Comparison of ENCODE assay signal across 7 cellular contexts in the genomic region with DNA sequence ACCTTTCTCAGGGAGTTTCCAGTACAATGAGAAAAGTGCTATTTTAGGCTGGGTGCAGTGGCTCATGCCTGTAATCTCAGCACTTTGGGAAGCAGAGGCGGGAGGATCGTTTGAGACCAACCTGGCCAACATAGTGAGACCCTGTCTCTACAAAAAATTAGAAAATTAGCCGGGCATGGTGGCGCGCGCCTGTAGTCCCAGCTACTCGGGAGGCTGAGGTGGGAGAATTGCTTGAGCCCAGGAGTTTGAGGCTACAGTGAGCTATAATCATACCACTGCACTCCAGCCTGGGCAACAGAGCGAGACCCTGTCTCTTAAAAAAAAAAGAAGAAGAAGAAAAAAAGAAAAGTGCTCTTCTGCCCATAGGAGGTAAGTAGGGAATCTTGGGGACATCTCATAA. TPM values are rescaled to one million over a fixed set of nuclear protein-coding genes. Genes with fewer than 3 reads are reported as not detected.
DNase-seq lines count a peak whose midpoint lies in the region; ATAC-seq and TF ChIP-seq lines count a peak whose summit lies in the region.
"Not testable (repeated sequence)": the region's sequence is repeated elsewhere in the genome, so short reads cannot be mapped to it uniquely, and the experiment has no call there.

No MANE protein-coding gene starts in this region.

- not testable (repeated sequence) for TF ChIP-seq CTCF in CD4-positive, alpha-beta T cell (IDR thresholded peaks at IDR 0.05); RWPE1 (conservative IDR thresholded peaks at IDR 0.05; ENCODE audit: low read depth)

- not testable (repeated sequence) for H3K9me3 ChIP-seq in CD4-positive, alpha-beta T cell (ENCODE audit: control insufficient read depth, low read length)

- intact Hi-C loops in CD4-positive, alpha-beta T cell (cut with DNase I, micrococcal nuclease); dendritic cell treated with granulocyte-macrophage colony-stimulating factor and Interleukin-4, amounts not matched to agents 40 ng/mL and 50 ng/mL, for 4 days (cut with micrococcal nuclease); sciatic nerve (cut with DNase I): not testable (repeated sequence)

- not testable (repeated sequence) for H3K27me3 ChIP-seq in CD4-positive, alpha-beta T cell (ENCODE audit: control insufficient read depth, insufficient read depth, low read length)

- not testable (repeated sequence) for H3K9me3 Mint-ChIP-seq in CD4-positive, alpha-beta T cell; activated CD8-positive, alpha-beta T cell treated with anti-CD3 and anti-CD28 coated beads, Interleukin-2, amount 10 ng/mL, durations not matched to agents 7 days and 5 days (ENCODE audit: insufficient read depth); activated naive CD4-positive, alpha-beta T cell treated with anti-CD3 and anti-CD28 coated beads, Interleukin-2, amount 50 U/mL, for 72 hours; dendritic cell treated with granulocyte-macrophage colony-stimulating factor and Interleukin-4, amounts not matched to agents 40 ng/mL and 50 ng/mL, for 4 days; memory B cell

- H3K4me1 Mint-ChIP-seq in CD4-positive, alpha-beta T cell (ENCODE audit: low read depth); activated CD8-positive, alpha-beta T cell treated with anti-CD3 and anti-CD28 coated beads, Interleukin-2, amount 10 ng/mL, durations not matched to agents 7 days and 5 days (ENCODE audit: low read depth); memory B cell: not testable (repeated sequence)
- H3K4me1 Mint-ChIP-seq in dendritic cell treated with granulocyte-macrophage colony-stimulating factor and Interleukin-4, amounts not matched to agents 40 ng/mL and 50 ng/mL, for 4 days (ENCODE audit: low read depth): peaks cover 22% of the 10 kb centered on the region

- peak overlapping the region; percentile 28 for H3K27ac Mint-ChIP-seq in CD4-positive, alpha-beta T cell
- peak overlapping the region; percentile 13 for H3K27ac Mint-ChIP-seq in activated CD8-positive, alpha-beta T cell treated with anti-CD3 and anti-CD28 coated beads, Interleukin-2, amount 10 ng/mL, durations not matched to agents 7 days and 5 days
- H3K27ac Mint-ChIP-seq in activated naive CD4-positive, alpha-beta T cell treated with anti-CD3 and anti-CD28 coated beads, Interleukin-2, amount 50 U/mL, for 72 hours: peak overlapping the region; percentile 26 to 50
- peak overlapping the region; percentile 43 for H3K27ac Mint-ChIP-seq in dendritic cell treated with granulocyte-macrophage colony-stimulating factor and Interleukin-4, amounts not matched to agents 40 ng/mL and 50 ng/mL, for 4 days
- peak overlapping the region; percentile 75 for H3K27ac Mint-ChIP-seq in memory B cell

- H3K4me3 Mint-ChIP-seq in CD4-positive, alpha-beta T cell; activated CD8-positive, alpha-beta T cell treated with anti-CD3 and anti-CD28 coated beads, Interleukin-2, amount 10 ng/mL, durations not matched to agents 7 days and 5 days; dendritic cell treated with granulocyte-macrophage colony-stimulating factor and Interleukin-4, amounts not matched to agents 40 ng/mL and 50 ng/mL, for 4 days; memory B cell: not testable (repeated sequence)

- POLR2A ChIA-PET in CD4-positive, alpha-beta T cell (lab: Charles Lee): interaction anchor here (0.6 kb wide), 1 partner anchor 24 kb away, joined by 3 read pairs; a partner anchor contains a TSS
- POLR2A ChIA-PET in RWPE1 (lab: Yijun Ruan, JAX; ENCODE audit: low non-redundant PET): not testable (repeated sequence)
- POLR2A ChIA-PET in activated CD8-positive, alpha-beta T cell treated with anti-CD3 and anti-CD28 coated beads, Interleukin-2, amount 10 ng/mL, durations not matched to agents 7 days and 5 days (lab: Charles Lee): interaction anchor here (0.7 to 2.2 kb wide), 3 partner anchors 8 to 10 kb away, joined by 4 to 7 read pairs (median 5); no protein-coding TSS in a partner anchor

- not testable (repeated sequence) for DNase-seq in CD4-positive, alpha-beta T cell; RWPE1 (ENCODE audit: low spot score); activated CD8-positive, alpha-beta T cell treated with anti-CD3 and anti-CD28 coated beads, Interleukin-2, amount 10 ng/mL, durations not matched to agents 7 days and 5 days; activated naive CD4-positive, alpha-beta T cell treated with anti-CD3 and anti-CD28 coated beads, Interleukin-2, amount 50 U/mL, for 72 hours (ENCODE audit: low spot score in 2 of 2); memory B cell (ENCODE audit: low spot score in 2 of 2)
- peak; percentile 42 for DNase-seq in sciatic nerve (ENCODE audit: low spot score)

- CTCF ChIA-PET in CD4-positive, alpha-beta T cell (lab: Charles Lee): interaction anchor here (1.0 kb wide), 1 partner anchor 52 kb away, joined by 3 read pairs; a partner anchor contains a TSS
- CTCF ChIA-PET in RWPE1 (lab: Yijun Ruan, JAX): interaction anchor here (0.6 kb wide), 1 partner anchor 144 kb away, joined by 3 read pairs; no protein-coding TSS in a partner anchor
- CTCF ChIA-PET in activated CD8-positive, alpha-beta T cell treated with anti-CD3 and anti-CD28 coated beads, Interleukin-2, amount 10 ng/mL, durations not matched to agents 7 days and 5 days (lab: Charles Lee): not testable (repeated sequence)

- H3K27me3 Mint-ChIP-seq in CD4-positive, alpha-beta T cell; activated CD8-positive, alpha-beta T cell treated with anti-CD3 and anti-CD28 coated beads, Interleukin-2, amount 10 ng/mL, durations not matched to agents 7 days and 5 days (ENCODE audit: low read depth); dendritic cell treated with granulocyte-macrophage colony-stimulating factor and Interleukin-4, amounts not matched to agents 40 ng/mL and 50 ng/mL, for 4 days; memory B cell: not testable (repeated sequence)

- peaks cover 87% of the 10 kb centered on the region for H3K36me3 Mint-ChIP-seq in CD4-positive, alpha-beta T cell (ENCODE audit: low read depth)
- peaks cover 51% of the 10 kb centered on the region for H3K36me3 Mint-ChIP-seq in activated CD8-positive, alpha-beta T cell treated with anti-CD3 and anti-CD28 coated beads, Interleukin-2, amount 10 ng/mL, durations not matched to agents 7 days and 5 days (ENCODE audit: low read depth)
- H3K36me3 Mint-ChIP-seq in activated naive CD4-positive, alpha-beta T cell treated with anti-CD3 and anti-CD28 coated beads, Interleukin-2, amount 50 U/mL, for 72 hours: not testable (repeated sequence)
- H3K36me3 Mint-ChIP-seq in dendritic cell treated with granulocyte-macrophage colony-stimulating factor and Interleukin-4, amounts not matched to agents 40 ng/mL and 50 ng/mL, for 4 days (ENCODE audit: low read depth): peaks cover 100% of the 10 kb centered on the region
- H3K36me3 Mint-ChIP-seq in memory B cell: peaks cover 24% of the 10 kb centered on the region

- not testable (repeated sequence) for ATAC-seq in CD4-positive, alpha-beta T cell (ENCODE audit: poor library complexity); activated CD8-positive, alpha-beta T cell treated with anti-CD3 and anti-CD28 coated beads, Interleukin-2, amount 10 ng/mL, durations not matched to agents 7 days and 5 days; activated naive CD4-positive, alpha-beta T cell treated with anti-CD3 and anti-CD28 coated beads, Interleukin-2, amount 50 U/mL, for 72 hours; memory B cell (ENCODE audit: low read depth); sciatic nerve

- H3K27ac ChIP-seq in CD4-positive, alpha-beta T cell (ENCODE audit: low read depth, low read length): not testable (repeated sequence)
- H3K27ac ChIP-seq in RWPE1: peak overlapping the region; percentile 18

RNA-seq across cellular contexts. Expression of a gene that starts 10.6 kb away (rescaled TPM):
- 10 to 100 TPM; 66.4 to 70.7 TPM for total RNA-seq in CD4-positive, alpha-beta T cell
- total RNA-seq in activated CD8-positive, alpha-beta T cell treated with anti-CD3 and anti-CD28 coated beads, Interleukin-2, amount 10 ng/mL, durations not matched to agents 7 days and 5 days: 10 to 100 TPM; 58.3 to 69.3 TPM
- 100 to 1,000 TPM in 1 of 2 donors, 10 to 100 TPM in 1; 56.7 to 118 TPM for total RNA-seq in activated naive CD4-positive, alpha-beta T cell treated with anti-CD3 and anti-CD28 coated beads, Interleukin-2, amount 50 U/mL, for 72 hours
- 99.1 TPM for total RNA-seq in sciatic nerve

RNA-seq across cellular contexts. Expression of a gene that starts 14.2 kb away (rescaled TPM):
- 1 to 10 TPM; 6.3 to 6.8 TPM for total RNA-seq in CD4-positive, alpha-beta T cell
- 10 to 100 TPM; 33.0 to 35.3 TPM for total RNA-seq in activated CD8-positive, alpha-beta T cell treated with anti-CD3 and anti-CD28 coated beads, Interleukin-2, amount 10 ng/mL, durations not matched to agents 7 days and 5 days
- total RNA-seq in activated naive CD4-positive, alpha-beta T cell treated with anti-CD3 and anti-CD28 coated beads, Interleukin-2, amount 50 U/mL, for 72 hours: 10 to 100 TPM; 26.7 to 28.7 TPM
- 13.2 TPM for total RNA-seq in sciatic nerve

RNA-seq across cellular contexts. Expression of a gene that starts 15.4 kb away (rescaled TPM):
- 100 to 1,000 TPM; 121 to 135 TPM for total RNA-seq in CD4-positive, alpha-beta T cell
- total RNA-seq in activated CD8-positive, alpha-beta T cell treated with anti-CD3 and anti-CD28 coated beads, Interleukin-2, amount 10 ng/mL, durations not matched to agents 7 days and 5 days: 10 to 100 TPM; 60.7 to 61.1 TPM
- total RNA-seq in activated naive CD4-positive, alpha-beta T cell treated with anti-CD3 and anti-CD28 coated beads, Interleukin-2, amount 50 U/mL, for 72 hours: 10 to 100 TPM; 66.1 to 76.9 TPM
- total RNA-seq in sciatic nerve: 32.9 TPM

RNA-seq across cellular contexts. Expression of a gene that starts 51.9 kb away (rescaled TPM):
- total RNA-seq in CD4-positive, alpha-beta T cell: 10 to 100 TPM; 52.0 to 54.2 TPM
- total RNA-seq in activated CD8-positive, alpha-beta T cell treated with anti-CD3 and anti-CD28 coated beads, Interleukin-2, amount 10 ng/mL, durations not matched to agents 7 days and 5 days: 10 to 100 TPM; 88.9 to 94.6 TPM
- 100 to 1,000 TPM; 101 TPM for total RNA-seq in activated naive CD4-positive, alpha-beta T cell treated with anti-CD3 and anti-CD28 coated beads, Interleukin-2, amount 50 U/mL, for 72 hours
- 53.6 TPM for total RNA-seq in sciatic nerve

Comparison
In these comparisons a context has a peak if more than half of its experiments do, and no peak if none do; other contexts are left out.
1. H3K27ac Mint-ChIP-seq: peak in every context shown above with its lines; median percentile 75 in memory B cell; 43 in dendritic cell treated with granulocyte-macrophage colony-stimulating factor and Interleukin-4, amounts not matched to agents 40 ng/mL and 50 ng/mL, for 4 days; 38 in activated naive CD4-positive, alpha-beta T cell treated with anti-CD3 and anti-CD28 coated beads, Interleukin-2, amount 50 U/mL, for 72 hours; 28 in CD4-positive, alpha-beta T cell; 13 in activated CD8-positive, alpha-beta T cell treated with anti-CD3 and anti-CD28 coated beads, Interleukin-2, amount 10 ng/mL, durations not matched to agents 7 days and 5 days.